Comparison of ENCODE assay signal across 25 cellular contexts in the genomic region with DNA sequence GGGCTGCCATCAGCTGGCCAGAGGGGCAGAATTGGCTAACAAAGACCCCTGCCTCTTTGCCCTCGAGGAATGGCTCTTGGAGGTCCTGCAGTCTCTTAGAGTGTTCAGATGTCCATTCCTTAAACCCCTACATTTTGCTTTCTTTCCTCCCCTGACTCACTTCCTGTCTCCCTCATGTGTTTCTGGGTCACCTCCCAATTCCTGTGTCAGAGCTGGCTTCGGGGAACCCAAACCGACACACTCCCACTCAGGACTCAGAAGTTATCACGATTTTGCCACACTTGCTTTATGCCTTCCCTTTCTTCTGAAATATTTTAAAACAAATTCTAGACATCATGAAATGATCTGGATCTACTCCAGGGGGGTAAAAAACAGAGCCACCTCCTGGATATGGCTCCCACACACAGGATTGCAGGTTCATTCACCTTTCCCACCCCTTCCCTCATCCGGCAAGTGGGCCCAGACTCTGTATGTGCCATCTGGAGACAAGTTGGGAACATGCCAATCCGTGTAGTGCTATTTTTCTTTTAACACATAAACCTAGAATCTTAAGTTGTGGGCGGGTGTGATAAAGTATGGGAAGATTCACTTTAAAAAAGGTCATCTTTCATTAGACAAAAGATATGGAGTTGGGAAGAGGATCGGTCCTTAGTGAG.
DNase-seq lines count a peak whose midpoint lies in the region; ATAC-seq, FAIRE-seq and TF ChIP-seq lines count a peak whose summit lies in the region.
"Had no signal": no experiment of that assay in that cellular context is flagged by ENCODE, and none has a peak within 500 bp of the region (broad histone marks: within the 10 kb centered on the region; RNA-seq: fewer than 3 reads in every experiment).

No MANE protein-coding gene starts in this region.

- FAIRE-seq in H54 (lab: Jason Lieb, UNC) = no peak
- FAIRE-seq in frontal cortex (lab: Jason Lieb, UNC) = no peak
- FAIRE-seq: colon, GM12892, GM19239 had no signal

- no peaks in the 10 kb centered on the region for H3F3A ChIP-seq in smooth muscle cell (ENCODE audit: low read depth)

- no peaks in the 10 kb centered on the region for H3K79me2 ChIP-seq in smooth muscle cell (ENCODE audit: low read depth)

- DNase-seq in H54 (ENCODE audit: insufficient read length, low spot score) (peak; percentile 28), adipocyte (ENCODE audit: low read depth) (no peak), fibroblast of pulmonary artery (ENCODE audit: low read depth) (peak; percentile 39), smooth muscle cell (lab: John Stamatoyannopoulos, UW; ENCODE audit: unreplicated experiment) (no peak), frontal cortex (ENCODE audit: low spot score in 2 of 2) (no peak), upper lobe of right lung (no peak)
- DNase-seq: activated CD4-positive, alpha-beta T cell treated with anti-CD3 and anti-CD28 coated beads, Interleukin-2, amount 10 ng/mL, durations not matched to agents 24 days and 14 days; activated CD8-positive, alpha-beta memory T cell treated with anti-CD3 and anti-CD28 coated beads, Interleukin-2, amount 10 ng/mL, durations not matched to agents 7 days and 5 days; DMS79; GOT3; MM.1S; naive thymus-derived CD4-positive, alpha-beta T cell; NCI-H1417 treated with DMSO at 0.1 percent for 48 hours; NCI-H2107; NCI-H510A; NK-92 treated with Interleukin-12 subunit alpha and Interleukin-12 subunit beta, amount 100 ng/mL, for 24 hours; Peyer's patch had no signal

- H3K4me3 ChIP-seq in adipocyte (ENCODE audit: low read length) (peak overlapping the region; percentile 53), fibroblast of pulmonary artery (replicated peaks; ENCODE audit: low read depth, low read length) (no peak overlapping the region), smooth muscle cell (no peak overlapping the region), upper lobe of right lung (no peak overlapping the region)
- H3K4me3 ChIP-seq: Peyer's patch, suprapubic skin, vagina had no signal

- ATAC-seq in HG03354 (IDR thresholded peaks at IDR 0.05; ENCODE audit: poor library complexity, severe bottlenecking, unreplicated experiment) (no peak), upper lobe of right lung (no peak)
- ATAC-seq: activated CD8-positive, alpha-beta memory T cell treated with anti-CD3 and anti-CD28 coated beads, Interleukin-2, amount 10 ng/mL, durations not matched to agents 7 days and 5 days; activated naive CD4-positive, alpha-beta T cell treated with anti-CD3 and anti-CD28 coated beads, Interleukin-2, amount 50 U/mL, for 72 hours; left lobe of liver; naive thymus-derived CD4-positive, alpha-beta T cell had no signal

- TF ChIP-seq CTCF in fibroblast of pulmonary artery (IDR thresholded peaks at IDR 0.05; ENCODE audit: low read length, missing control alignments) (no peak), smooth muscle cell (IDR thresholded peaks at IDR 0.05; ENCODE audit: borderline replicate concordance, insufficient read depth, poor library complexity, severe bottlenecking) (no peak), upper lobe of right lung (IDR thresholded peaks at IDR 0.05) (no peak)

- intact Hi-C loops in upper lobe of right lung (cut with DNase I) = no loop called here

- H3K27ac ChIP-seq in smooth muscle cell (ENCODE audit: low read depth) (peak overlapping the region; percentile 68), upper lobe of right lung (no peak overlapping the region)
- H3K27ac ChIP-seq: Peyer's patch, suprapubic skin, vagina had no signal

- no peaks in the 10 kb centered on the region for H3K27me3 ChIP-seq in adipocyte (replicated peaks; ENCODE audit: control insufficient read depth, insufficient read depth, low read length)
- H3K27me3 ChIP-seq in smooth muscle cell (ENCODE audit: low read depth) = no peaks in the 10 kb centered on the region
- no peaks in the 10 kb centered on the region for H3K27me3 ChIP-seq in upper lobe of right lung
- H3K27me3 ChIP-seq: Peyer's patch, suprapubic skin, vagina had no signal

- WGBS in smooth muscle cell (ENCODE audit: low lambda C conversion rate) = 57% methylated on average over 8 of the region's 8 CpGs

- peaks cover 18% of the 10 kb centered on the region for H3K4me1 ChIP-seq in adipocyte (ENCODE audit: control insufficient read depth, insufficient read depth, low read length)
- H3K4me1 ChIP-seq in smooth muscle cell (ENCODE audit: low read depth) = no peaks in the 10 kb centered on the region
- no peaks in the 10 kb centered on the region for H3K4me1 ChIP-seq in upper lobe of right lung
- H3K4me1 ChIP-seq: Peyer's patch, suprapubic skin, vagina had no signal

- H2AFZ ChIP-seq in smooth muscle cell (ENCODE audit: low read depth) = peak overlapping the region; percentile 85

- no peaks in the 10 kb centered on the region for H4K20me1 ChIP-seq in smooth muscle cell (ENCODE audit: low read depth)

- no peak for TF ChIP-seq POLR2A in H54 (IDR thresholded peaks at IDR 0.05; ENCODE audit: low read depth, low read length)

- peak overlapping the region; percentile 36 for H3K9ac ChIP-seq in adipocyte (ENCODE audit: low read length)
- H3K9ac ChIP-seq in smooth muscle cell (ENCODE audit: low read depth) = no peak overlapping the region

- H3K4me2 ChIP-seq in smooth muscle cell = peak overlapping the region; percentile 39

- no peaks in the 10 kb centered on the region for H3K9me3 ChIP-seq in adipocyte (ENCODE audit: control insufficient read depth, low read length)
- no peaks in the 10 kb centered on the region for H3K9me3 ChIP-seq in smooth muscle cell (replicated peaks; ENCODE audit: low read depth)
- no peaks in the 10 kb centered on the region for H3K9me3 ChIP-seq in upper lobe of right lung
- H3K9me3 ChIP-seq: Peyer's patch, suprapubic skin, vagina had no signal

- H3K36me3 ChIP-seq in adipocyte (ENCODE audit: control insufficient read depth, insufficient read depth, low read length, severe bottlenecking) = no peaks in the 10 kb centered on the region
- no peaks in the 10 kb centered on the region for H3K36me3 ChIP-seq in smooth muscle cell (ENCODE audit: low read depth)
- H3K36me3 ChIP-seq in upper lobe of right lung = no peaks in the 10 kb centered on the region
- H3K36me3 ChIP-seq: Peyer's patch, suprapubic skin, vagina had no signal

Comparison
In these comparisons a context has a peak if more than half of its experiments do, and no peak if none do; other contexts are left out.
1. DNase-seq: peak in H54 (single experiment) and fibroblast of pulmonary artery (single experiment); none in adipocyte (single experiment), smooth muscle cell (single experiment), frontal cortex (0 of 2) and upper lobe of right lung (single experiment).